In genomic region chr2:30990736-30991135, GRCh38 we compare ENCODE assay signal across 33 cellular contexts.
"Had no signal": no experiment of that assay in that cellular context is flagged by ENCODE, and none has a peak within 500 bp of the region (broad histone marks: within the 10 kb centered on the region; RNA-seq: fewer than 3 reads in every experiment).

No MANE protein-coding gene starts in this region.

- H3K36me3 ChIP-seq: breast epithelium, gastroesophageal sphincter, transverse colon, vagina had no signal

- DNase-seq: activated CD4-positive, alpha-beta memory T cell treated with anti-CD3 and anti-CD28 coated beads, Interleukin-2, amount 10 ng/mL, durations not matched to agents 7 days and 5 days; activated CD4-positive, alpha-beta T cell treated with anti-CD3 and anti-CD28 coated beads for 1 hour; activated CD4-positive, alpha-beta T cell treated with anti-CD3 and anti-CD28 coated beads, Interleukin-2, amount 10 ng/mL, durations not matched to agents 7 days and 5 days; activated naive CD8-positive, alpha-beta T cell treated with anti-CD3 and anti-CD28 coated beads, Interleukin-2, amount 50 U/mL, for 24 hours; activated T-cell treated with anti-CD3 and anti-CD28 coated beads, Interleukin-2, amount 50 U/mL, for 4 hours; amygdala; dermis blood vessel endothelial cell; effector memory CD8-positive, alpha-beta T cell; erythroblast; head of caudate nucleus; hypothalamus; immature natural killer cell; kidney; left colon; midbrain; naive thymus-derived CD4-positive, alpha-beta T cell; occipital lobe; stimulated activated CD4-positive, alpha-beta T cell treated with anti-CD3 and anti-CD28 coated beads, Interleukin-1b, Interleukin-23, amount 100 ng/mL, for 48 hours; stimulated activated naive CD4-positive, alpha-beta T cell treated with Interleukin-2 at 50 U/mL for 16 hours; T-helper 17 cell; T1000; transverse colon had no signal

- H3K9me3 ChIP-seq: breast epithelium, gastroesophageal sphincter, transverse colon, vagina had no signal

- H3K4me3 ChIP-seq: breast epithelium, gastroesophageal sphincter, skin epidermis, transverse colon, vagina had no signal

- H3K27me3 ChIP-seq: breast epithelium, gastroesophageal sphincter, transverse colon, vagina had no signal

- H3K27me3 Mint-ChIP-seq: activated CD4-positive, alpha-beta memory T cell treated with anti-CD3 and anti-CD28 coated beads, Interleukin-2, amount 10 ng/mL, durations not matched to agents 7 days and 5 days; activated CD4-positive, alpha-beta T cell treated with anti-CD3 and anti-CD28 coated beads, Interleukin-2, amount 10 ng/mL, durations not matched to agents 7 days and 5 days; activated naive CD4-positive, alpha-beta T cell treated with anti-CD3 and anti-CD28 coated beads, Interleukin-2, amount 50 U/mL, for 24 hours; activated naive CD8-positive, alpha-beta T cell treated with anti-CD3 and anti-CD28 coated beads, Interleukin-2, amount 50 U/mL, for 24 hours had no signal

- H3K27ac Mint-ChIP-seq: activated CD4-positive, alpha-beta memory T cell treated with anti-CD3 and anti-CD28 coated beads, Interleukin-2, amount 10 ng/mL, durations not matched to agents 7 days and 5 days; activated CD4-positive, alpha-beta T cell treated with anti-CD3 and anti-CD28 coated beads, Interleukin-2, amount 10 ng/mL, durations not matched to agents 7 days and 5 days; activated naive CD4-positive, alpha-beta T cell treated with anti-CD3 and anti-CD28 coated beads, Interleukin-2, amount 50 U/mL, for 24 hours; activated naive CD8-positive, alpha-beta T cell treated with anti-CD3 and anti-CD28 coated beads, Interleukin-2, amount 50 U/mL, for 24 hours; activated T-helper 17 cell treated with anti-CD3 and anti-CD28 coated beads, Interleukin-2, amount 50 U/mL, for 72 hours; effector memory CD8-positive, alpha-beta T cell; immature natural killer cell; naive thymus-derived CD4-positive, alpha-beta T cell; T-helper 17 cell had no signal

- FAIRE-seq: kidney had no signal

- H3K9me3 Mint-ChIP-seq: activated CD4-positive, alpha-beta memory T cell treated with anti-CD3 and anti-CD28 coated beads, Interleukin-2, amount 10 ng/mL, durations not matched to agents 7 days and 5 days; activated CD4-positive, alpha-beta T cell treated with anti-CD3 and anti-CD28 coated beads, Interleukin-2, amount 10 ng/mL, durations not matched to agents 7 days and 5 days; activated naive CD4-positive, alpha-beta T cell treated with anti-CD3 and anti-CD28 coated beads, Interleukin-2, amount 50 U/mL, for 24 hours; activated naive CD8-positive, alpha-beta T cell treated with anti-CD3 and anti-CD28 coated beads, Interleukin-2, amount 50 U/mL, for 24 hours; activated T-cell treated with anti-CD3 and anti-CD28 coated beads, Interleukin-2, amount 50 U/mL, for 4 hours; activated T-helper 17 cell treated with anti-CD3 and anti-CD28 coated beads, Interleukin-2, amount 50 U/mL, for 72 hours; central memory CD8-positive, alpha-beta T cell; effector memory CD8-positive, alpha-beta T cell; immature natural killer cell; naive thymus-derived CD4-positive, alpha-beta T cell; neural crest cell had no signal

- H2AFZ ChIP-seq: parathyroid adenoma had no signal

- H3K9ac ChIP-seq: parathyroid adenoma had no signal

- H3K4me3 Mint-ChIP-seq: activated CD4-positive, alpha-beta memory T cell treated with anti-CD3 and anti-CD28 coated beads, Interleukin-2, amount 10 ng/mL, durations not matched to agents 7 days and 5 days; activated CD4-positive, alpha-beta T cell treated with anti-CD3 and anti-CD28 coated beads, Interleukin-2, amount 10 ng/mL, durations not matched to agents 7 days and 5 days; activated naive CD4-positive, alpha-beta T cell treated with anti-CD3 and anti-CD28 coated beads, Interleukin-2, amount 50 U/mL, for 24 hours; activated naive CD8-positive, alpha-beta T cell treated with anti-CD3 and anti-CD28 coated beads, Interleukin-2, amount 50 U/mL, for 24 hours; activated T-cell treated with anti-CD3 and anti-CD28 coated beads, Interleukin-2, amount 50 U/mL, for 4 hours; activated T-helper 17 cell treated with anti-CD3 and anti-CD28 coated beads, Interleukin-2, amount 50 U/mL, for 72 hours; central memory CD8-positive, alpha-beta T cell; effector memory CD8-positive, alpha-beta T cell; immature natural killer cell; naive thymus-derived CD4-positive, alpha-beta T cell; neural crest cell; T-helper 17 cell had no signal

- ATAC-seq: activated naive CD8-positive, alpha-beta T cell treated with anti-CD3 and anti-CD28 coated beads, Interleukin-2, amount 50 U/mL, for 24 hours; activated T-cell treated with anti-CD3 and anti-CD28 coated beads, Interleukin-2, amount 50 U/mL, for 4 hours; activated T-helper 17 cell treated with anti-CD3 and anti-CD28 coated beads, Interleukin-2, amount 50 U/mL, for 72 hours; effector memory CD8-positive, alpha-beta T cell; gastroesophageal sphincter; left colon; naive thymus-derived CD4-positive, alpha-beta T cell; sciatic nerve; SK-N-SH treated with all-trans-retinoic acid at 6 μM for 48 hours; T-helper 17 cell had no signal

- H3K4me1 Mint-ChIP-seq: activated CD4-positive, alpha-beta memory T cell treated with anti-CD3 and anti-CD28 coated beads, Interleukin-2, amount 10 ng/mL, durations not matched to agents 7 days and 5 days; activated CD4-positive, alpha-beta T cell treated with anti-CD3 and anti-CD28 coated beads, Interleukin-2, amount 10 ng/mL, durations not matched to agents 7 days and 5 days; activated naive CD4-positive, alpha-beta T cell treated with anti-CD3 and anti-CD28 coated beads, Interleukin-2, amount 50 U/mL, for 24 hours; activated naive CD8-positive, alpha-beta T cell treated with anti-CD3 and anti-CD28 coated beads, Interleukin-2, amount 50 U/mL, for 24 hours; activated T-helper 17 cell treated with anti-CD3 and anti-CD28 coated beads, Interleukin-2, amount 50 U/mL, for 72 hours; central memory CD8-positive, alpha-beta T cell; immature natural killer cell; naive thymus-derived CD4-positive, alpha-beta T cell; neural crest cell; T-helper 17 cell had no signal

- H3K79me2 ChIP-seq: parathyroid adenoma had no signal

- H3K27ac ChIP-seq: breast epithelium, gastroesophageal sphincter, parathyroid adenoma, skin epidermis, transverse colon, vagina had no signal

- H3K36me3 Mint-ChIP-seq: activated naive CD4-positive, alpha-beta T cell treated with anti-CD3 and anti-CD28 coated beads, Interleukin-2, amount 50 U/mL, for 24 hours; immature natural killer cell; naive thymus-derived CD4-positive, alpha-beta T cell had no signal

- H3K4me1 ChIP-seq: breast epithelium, gastroesophageal sphincter, parathyroid adenoma, transverse colon, vagina had no signal
